10 cellular contexts compared by ENCODE assay signal in genomic region chr9:33750307-33750838, GRCh38. TPM values are rescaled to one million over a fixed set of nuclear protein-coding genes. Genes with fewer than 3 reads are reported as not detected.
DNase-seq lines count a peak whose midpoint lies in the region; ATAC-seq, FAIRE-seq and TF ChIP-seq lines count a peak whose summit lies in the region.
"Had no signal": no experiment of that assay in that cellular context is flagged by ENCODE, and none has a peak within 500 bp of the region (broad histone marks: within the 10 kb centered on the region; RNA-seq: fewer than 3 reads in every experiment).

No MANE protein-coding gene starts in this region.

- CTCF ChIA-PET in A549 (lab: Yijun Ruan, JAX): interaction anchor here (0.9 to 3.8 kb wide), 4 partner anchors 12 to 29 kb away, joined by 4 to 25 read pairs (median 12); no protein-coding TSS in a partner anchor

- POLR2A ChIA-PET in A549 (lab: Yijun Ruan, JAX): no interaction called here

- H3K27me3 ChIP-seq in H7 (ENCODE audit: control insufficient read depth, insufficient read depth, low read length): no peaks in the 10 kb centered on the region

- TF ChIP-seq CTCF in A549 (IDR thresholded peaks at IDR 0.05) (no peak), astrocyte of the spinal cord (IDR thresholded peaks at IDR 0.05; ENCODE audit: low read depth, low read length) (no peak)

- TF ChIP-seq EP300 in A549 (IDR thresholded peaks at IDR 0.05): no peak

- H3K4me2 ChIP-seq in A549: peak overlapping the region; percentile 81

- no peaks in the 10 kb centered on the region for H3K36me3 ChIP-seq in H7 (replicated peaks; ENCODE audit: control insufficient read depth, insufficient read depth, low read length)

- peaks cover 35% of the 10 kb centered on the region for H3K4me1 ChIP-seq in A549

- peak; percentile 89 to 91 for ATAC-seq in A549
- ATAC-seq in HG02571 (IDR thresholded peaks at IDR 0.05; ENCODE audit: unreplicated experiment): no peak
- ATAC-seq in GM18870 (IDR thresholded peaks at IDR 0.05; ENCODE audit: unreplicated experiment): no peak

- peak overlapping the region; percentile 61 to 79 for H3K27ac ChIP-seq in A549

- no peak for TF ChIP-seq RAD21 in A549 (conservative IDR thresholded peaks at IDR 0.05 in 1 of 2, IDR thresholded peaks at IDR 0.05 in 1 of 2)

- FAIRE-seq in A549 (lab: Jason Lieb, UNC): no peak

- 12% methylated on average over 19 of the region's 35 CpGs for WGBS in A549 (ENCODE audit: missing lambda C conversion rate)

- in situ Hi-C loops in astrocyte of the spinal cord (cut with HindIII; ENCODE audit: low sequenced_read_pairs): no loop called here

- DNase-seq in A549 (ENCODE audit: low read depth in 1 of 2, low spot score in 1 of 2): peak; percentile 30 to 53
- peak; percentile 51 for DNase-seq in H7
- no peak for DNase-seq in astrocyte of the spinal cord (ENCODE audit: low read depth, low spot score)
- no peak for DNase-seq in stimulated activated CD4-positive, alpha-beta T cell treated with anti-CD3 and anti-CD28 coated beads, Interleukin-2, amount 100 ng/mL, for 24 hours
- no peak for DNase-seq in NCI-H446 (lab: John Stamatoyannopoulos, UW)
- DNase-seq: effector memory CD4-positive, alpha-beta T cell; SHP77 treated with DMSO at 0.1 percent for 48 hours had no signal

- no peaks in the 10 kb centered on the region for H3K9me3 ChIP-seq in A549

- TF ChIP-seq POLR2A in A549 (IDR thresholded peaks at IDR 0.05; ENCODE audit: low read length): no peak

- H3K4me3 ChIP-seq in A549 (peak overlapping the region; percentile 50), H7 (ENCODE audit: insufficient read depth, low read depth, low read length) (no peak overlapping the region), astrocyte of the spinal cord (ENCODE audit: low read depth, low read length) (peak overlapping the region; percentile 47), iPS-11a (ENCODE audit: low read depth, low read length) (peak overlapping the region; percentile 17)

TF ChIP-seq in A549, 52 proteins besides CTCF, POLR2A, EP300 and RAD21:
- TF ChIP-seq HDAC2 (IDR thresholded peaks at IDR 0.05) (no peak), MAX (IDR thresholded peaks at IDR 0.05) (0 out of 2 replicates have a peak, but pooled peaks have one; percentile 21)

RNA-seq across cellular contexts. Expression of gene PRSS3, which starts 45.0 kb away (rescaled TPM):
- polyA plus RNA-seq in A549 (2011; rRNA removed) (2.0 and 3.3 TPM in 2 replicates), A549 (2017; fragmentation: RNase III; extraction: RNeasy Plus Mini Kit Qiagen cat#74134 plus additional on column Dnase treatment) (1.9 to 4.3 TPM (median 4.0 TPM) in 3 replicates)
- polyA plus RNA-seq in A549 (2012; cell fraction: cytosol; rRNA removed): 1.0 and 1.2 TPM in 2 replicates
- polyA plus RNA-seq in A549 (2012; cell fraction: nucleus; rRNA removed): 0.59 and 1.3 TPM in 2 replicates
- polyA minus RNA-seq in A549 (2011; rRNA and poly(A)+ RNA removed): 2.9 and 3.7 TPM in 2 replicates
- total RNA-seq in H7 (2014; rRNA removed; shearing (Covaris generic)): not detected in 2 replicates

Comparison
In these comparisons a context has a peak if more than half of its experiments do, and no peak if none do; other contexts are left out.
1. ATAC-seq: peak in A549 (2 of 2); none in HG02571 (single experiment) and GM18870 (single experiment).
2. DNase-seq: peak in A549 (2 of 2) and H7 (single experiment); none in astrocyte of the spinal cord (single experiment), stimulated activated CD4-positive, alpha-beta T cell treated with anti-CD3 and anti-CD28 coated beads, Interleukin-2, amount 100 ng/mL, for 24 hours (0 of 2) and NCI-H446 (0 of 2).